In genomic region chr11:102317099-102317767, GRCh38 we compare ENCODE assay signal across 8 cellular contexts. TPM values are rescaled to one million over a fixed set of nuclear protein-coding genes. Genes with fewer than 3 reads are reported as not detected.
DNase-seq lines count a peak whose midpoint lies in the region; ATAC-seq and TF ChIP-seq lines count a peak whose summit lies in the region.

TSS of gene BIRC3 (plus strand) at chr11:102317484. CDS start at chr11:102324510, 7,026 bp downstream.

- H3K4me3 ChIP-seq in Jurkat, Clone E6-1 (ENCODE audit: low read length) = peak within 1 kb of the TSS; percentile 71
- H3K4me3 ChIP-seq in fibroblast of pulmonary artery (replicated peaks; ENCODE audit: low read depth, low read length) = peak within 1 kb of the TSS; percentile 59

- H3K36me3 Mint-ChIP-seq in activated T-helper 1 cell treated with anti-CD3 and anti-CD28 coated beads, Interleukin-12 subunit alpha, Interleukin-12 subunit beta, Interleukin-2, Interleukin-4 antibody, amounts not matched to agents 30 ng/mL and 10 ng/mL and 1 ng/mL, durations not matched to agents 14 hours and 24 hours and 36 hours (ENCODE audit: low read depth) = peaks cover 34% of the 10 kb centered on the region
- no peaks in the 10 kb centered on the region for H3K36me3 Mint-ChIP-seq in nephron progenitor cell (ENCODE audit: low read depth)

- TF ChIP-seq CTCF in fibroblast of pulmonary artery (IDR thresholded peaks at IDR 0.05; ENCODE audit: low read length, missing control alignments) = peak; percentile 43
- TF ChIP-seq CTCF in nephron progenitor cell (IDR thresholded peaks at IDR 0.05) = no peak

- peak within 1 kb of the TSS; percentile 95 for H3K27ac Mint-ChIP-seq in activated T-helper 1 cell treated with anti-CD3 and anti-CD28 coated beads, Interleukin-12 subunit alpha, Interleukin-12 subunit beta, Interleukin-2, Interleukin-4 antibody, amounts not matched to agents 30 ng/mL and 10 ng/mL and 1 ng/mL, durations not matched to agents 14 hours and 24 hours and 36 hours
- no peak within 1 kb of the TSS for H3K27ac Mint-ChIP-seq in nephron progenitor cell
- H3K27ac Mint-ChIP-seq in stimulated activated naive CD8-positive, alpha-beta T cell treated with anti-CD3 and anti-CD28 coated beads, Interleukin-15, amount 100 ng/mL, for 72 hours = peak within 1 kb of the TSS; percentile 91 to 96

- no peaks in the 10 kb centered on the region for H3K9me3 Mint-ChIP-seq in activated T-helper 1 cell treated with anti-CD3 and anti-CD28 coated beads, Interleukin-12 subunit alpha, Interleukin-12 subunit beta, Interleukin-2, Interleukin-4 antibody, amounts not matched to agents 30 ng/mL and 10 ng/mL and 1 ng/mL, durations not matched to agents 14 hours and 24 hours and 36 hours
- no peaks in the 10 kb centered on the region for H3K9me3 Mint-ChIP-seq in nephron progenitor cell
- H3K9me3 Mint-ChIP-seq in stimulated activated naive CD8-positive, alpha-beta T cell treated with anti-CD3 and anti-CD28 coated beads, Interleukin-15, amount 100 ng/mL, for 72 hours = no peaks in the 10 kb centered on the region

- intact Hi-C loops in activated T-helper 1 cell treated with anti-CD3 and anti-CD28 coated beads, Interleukin-12 subunit alpha, Interleukin-12 subunit beta, Interleukin-2, Interleukin-4 antibody, amounts not matched to agents 30 ng/mL and 10 ng/mL and 1 ng/mL, durations not matched to agents 14 hours and 24 hours and 36 hours (cut with micrococcal nuclease) = loop anchor here (1.0 to 10.0 kb wide), 14 partner anchors 11 to 792 kb away; partner anchors contain the start of genes ANGPTL5, BIRC2, CEP126 and DYNC2H1

- peak; percentile 77 for ATAC-seq in GM21576 (IDR thresholded peaks at IDR 0.05; ENCODE audit: unreplicated experiment)
- peak; percentile 93 for ATAC-seq in stimulated activated naive CD8-positive, alpha-beta T cell treated with anti-CD3 and anti-CD28 coated beads, Interleukin-15, amount 100 ng/mL, for 72 hours

- no peaks in the 10 kb centered on the region for H3K27me3 Mint-ChIP-seq in activated T-helper 1 cell treated with anti-CD3 and anti-CD28 coated beads, Interleukin-12 subunit alpha, Interleukin-12 subunit beta, Interleukin-2, Interleukin-4 antibody, amounts not matched to agents 30 ng/mL and 10 ng/mL and 1 ng/mL, durations not matched to agents 14 hours and 24 hours and 36 hours (ENCODE audit: insufficient read depth)
- H3K27me3 Mint-ChIP-seq in nephron progenitor cell (ENCODE audit: low read depth, poor library complexity) = peaks cover 41% of the 10 kb centered on the region
- no peaks in the 10 kb centered on the region for H3K27me3 Mint-ChIP-seq in stimulated activated naive CD8-positive, alpha-beta T cell treated with anti-CD3 and anti-CD28 coated beads, Interleukin-15, amount 100 ng/mL, for 72 hours

- DNase-seq in DMS53 (lab: John Stamatoyannopoulos, UW) = peak; percentile 99
- peak; percentile 93 for DNase-seq in Jurkat, Clone E6-1 (ENCODE audit: low read depth, low spot score)
- peak; percentile 97 for DNase-seq in RPMI7951 (ENCODE audit: low read depth)
- DNase-seq in activated T-helper 1 cell treated with anti-CD3 and anti-CD28 coated beads, Interleukin-12 subunit alpha, Interleukin-12 subunit beta, Interleukin-2, Interleukin-4 antibody, amounts not matched to agents 30 ng/mL and 10 ng/mL and 1 ng/mL, durations not matched to agents 14 hours and 24 hours and 36 hours (ENCODE audit: low spot score) = peak; percentile 93
- peak; percentile 91 for DNase-seq in fibroblast of pulmonary artery (ENCODE audit: low read depth)
- DNase-seq in nephron progenitor cell = peak; percentile 56
- DNase-seq in stimulated activated naive CD8-positive, alpha-beta T cell treated with anti-CD3 and anti-CD28 coated beads, Interleukin-15, amount 100 ng/mL, for 72 hours = peak; percentile 92 to 97

- H3K4me3 Mint-ChIP-seq in activated T-helper 1 cell treated with anti-CD3 and anti-CD28 coated beads, Interleukin-12 subunit alpha, Interleukin-12 subunit beta, Interleukin-2, Interleukin-4 antibody, amounts not matched to agents 30 ng/mL and 10 ng/mL and 1 ng/mL, durations not matched to agents 14 hours and 24 hours and 36 hours = peak within 1 kb of the TSS; percentile 97
- peak within 1 kb of the TSS; percentile 85 for H3K4me3 Mint-ChIP-seq in nephron progenitor cell
- H3K4me3 Mint-ChIP-seq in stimulated activated naive CD8-positive, alpha-beta T cell treated with anti-CD3 and anti-CD28 coated beads, Interleukin-15, amount 100 ng/mL, for 72 hours = peak within 1 kb of the TSS; percentile 94

- peaks cover 70% of the 10 kb centered on the region for H3K4me1 Mint-ChIP-seq in activated T-helper 1 cell treated with anti-CD3 and anti-CD28 coated beads, Interleukin-12 subunit alpha, Interleukin-12 subunit beta, Interleukin-2, Interleukin-4 antibody, amounts not matched to agents 30 ng/mL and 10 ng/mL and 1 ng/mL, durations not matched to agents 14 hours and 24 hours and 36 hours (ENCODE audit: low read depth)
- peaks cover 14% of the 10 kb centered on the region for H3K4me1 Mint-ChIP-seq in nephron progenitor cell
- peaks cover 65% of the 10 kb centered on the region for H3K4me1 Mint-ChIP-seq in stimulated activated naive CD8-positive, alpha-beta T cell treated with anti-CD3 and anti-CD28 coated beads, Interleukin-15, amount 100 ng/mL, for 72 hours

RNA-seq across cellular contexts. Expression of gene BIRC3, which starts in this region (rescaled TPM):
- 3.5 TPM for polyA plus RNA-seq in Jurkat, Clone E6-1 (2012; ENCODE audit: insufficient read depth, insufficient read length)
- 4.8 and 9.3 TPM in 2 replicates for total RNA-seq in RPMI7951 (2014; rRNA removed; shearing (Covaris generic))
- total RNA-seq in activated T-helper 1 cell treated with anti-CD3 and anti-CD28 coated beads, Interleukin-12 subunit alpha, Interleukin-12 subunit beta, Interleukin-2, Interleukin-4 antibody, amounts not matched to agents 30 ng/mL and 10 ng/mL and 1 ng/mL, durations not matched to agents 14 hours and 24 hours and 36 hours = 101 and 108 TPM in 2 replicates

Comparison
In these comparisons a context has a peak if more than half of its experiments do, and no peak if none do; other contexts are left out.
1. Peak in every context shown above with its lines: DNase-seq, ATAC-seq and H3K4me3 ChIP-seq.